Comparison of ENCODE assay signal across 13 cellular contexts in genomic region chr5:73370620-73371583, GRCh38.
DNase-seq lines count a peak whose midpoint lies in the region; ATAC-seq, FAIRE-seq and TF ChIP-seq lines count a peak whose summit lies in the region.
"Had no signal": no experiment of that assay in that cellular context is flagged by ENCODE, and none has a peak within 500 bp of the region (broad histone marks: within the 10 kb centered on the region; RNA-seq: fewer than 3 reads in every experiment).

No MANE protein-coding gene starts in this region.

- peak overlapping the region; percentile 76 for H3K4me2 ChIP-seq in endothelial cell of umbilical vein (ENCODE audit: insufficient read depth, low read length)

- DNase-seq in ELF-1 (ENCODE audit: low read depth, low spot score) (peak; percentile 50), endothelial cell of umbilical vein (ENCODE audit: low read depth, low spot score) (peak; percentile 97), nephron progenitor cell (no peak), GDM1 (lab: John Stamatoyannopoulos, UW) (no peak), heart right ventricle (no peak), NCI-H1694 treated with DMSO at 0.1 percent for 48 hours (lab: John Stamatoyannopoulos, UW) (no peak), DMS53 treated with DMSO at 0.1 percent for 48 hours (lab: John Stamatoyannopoulos, UW; ENCODE audit: unreplicated experiment) (no peak)
- DNase-seq: activated B cell treated with CpG ODN at 0.5 μM for 24 hours, KG1, NCI-H774 had no signal

- peak; percentile 94 for FAIRE-seq in endothelial cell of umbilical vein (lab: Jason Lieb, UNC)

- peaks cover 48% of the 10 kb centered on the region for H3K4me1 Mint-ChIP-seq in nephron progenitor cell
- H3K4me1 Mint-ChIP-seq: activated B cell treated with CpG ODN at 0.5 μM for 24 hours had no signal

- H3K79me2 ChIP-seq in endothelial cell of umbilical vein (ENCODE audit: control insufficient read depth, insufficient read depth, low read length), result no peaks in the 10 kb centered on the region

- WGBS in heart right ventricle, 2 donors, result 42 to 50% methylated on average over 12 of the region's 12 CpGs

- no peaks in the 10 kb centered on the region for H3K36me3 Mint-ChIP-seq in nephron progenitor cell (ENCODE audit: low read depth)
- H3K36me3 Mint-ChIP-seq: activated naive CD8-positive, alpha-beta T cell had no signal

- H3K36me3 ChIP-seq in endothelial cell of umbilical vein (ENCODE audit: control insufficient read depth in 2 of 2, extremely low read depth in 1 of 2, insufficient read depth in 2 of 2, low read length in 2 of 2) (no peaks in the 10 kb centered on the region), heart right ventricle (no peaks in the 10 kb centered on the region)
- H3K36me3 ChIP-seq: tibial nerve had no signal

- no peak for ATAC-seq in heart right ventricle

- H3K27ac ChIP-seq in endothelial cell of umbilical vein (ENCODE audit: insufficient read depth, low read depth, low read length), result peak overlapping the region; percentile 86
- no peak overlapping the region for H3K27ac ChIP-seq in heart right ventricle
- H3K27ac ChIP-seq: tibial nerve had no signal

- no peak for TF ChIP-seq CTCF in endothelial cell of umbilical vein (IDR thresholded peaks at IDR 0.05; ENCODE audit: extremely low read depth in 1 of 2, insufficient read depth in 1 of 2, low read depth in 1 of 2, low read length in 2 of 2)
- TF ChIP-seq CTCF in nephron progenitor cell (IDR thresholded peaks at IDR 0.05), result no peak
- TF ChIP-seq CTCF in heart right ventricle (IDR thresholded peaks at IDR 0.05), result no peak

- peak overlapping the region; percentile 38 for H3K4me3 Mint-ChIP-seq in nephron progenitor cell
- H3K4me3 Mint-ChIP-seq: activated B cell treated with CpG ODN at 0.5 μM for 24 hours; activated naive CD8-positive, alpha-beta T cell had no signal

- H3K9me3 ChIP-seq in endothelial cell of umbilical vein (replicated peaks; ENCODE audit: control insufficient read depth, insufficient read depth, low read length) (no peaks in the 10 kb centered on the region), heart right ventricle (no peaks in the 10 kb centered on the region)
- H3K9me3 ChIP-seq: tibial nerve had no signal

- CTCF ChIA-PET in endothelial cell of umbilical vein (lab: Charles Lee), result interaction anchor here (1.0 kb wide), 1 partner anchor 154 kb away, joined by 3 read pairs; no protein-coding TSS in a partner anchor

- H3K4me3 ChIP-seq in endothelial cell of umbilical vein (replicated peaks in 1 of 3; ENCODE audit: insufficient read depth in 1 of 3, low read depth in 1 of 3, low read length in 3 of 3) (peak overlapping the region in 1 of 3 experiments; percentile 0), heart right ventricle (no peak overlapping the region)
- H3K4me3 ChIP-seq: tibial nerve had no signal

- peaks cover 4% of the 10 kb centered on the region for H3K9me3 Mint-ChIP-seq in nephron progenitor cell
- H3K9me3 Mint-ChIP-seq: activated B cell treated with CpG ODN at 0.5 μM for 24 hours had no signal

- TSS peak; percentile 90 for BruUV-seq in endothelial cell of umbilical vein (replicated peaks; lab: Mats Ljungman, UMichigan)

- peak overlapping the region; percentile 17 for H3K27ac Mint-ChIP-seq in nephron progenitor cell
- H3K27ac Mint-ChIP-seq: activated B cell treated with CpG ODN at 0.5 μM for 24 hours; activated naive CD8-positive, alpha-beta T cell had no signal

- TF ChIP-seq POLR2A in endothelial cell of umbilical vein (IDR thresholded peaks at IDR 0.05; ENCODE audit: low read depth, low read length), result peak; percentile 69

- peaks cover 3% of the 10 kb centered on the region for H3K27me3 Mint-ChIP-seq in nephron progenitor cell (ENCODE audit: low read depth, poor library complexity)

- peak overlapping the region; percentile 61 for H3K9ac ChIP-seq in endothelial cell of umbilical vein (replicated peaks; ENCODE audit: extremely low read depth, insufficient read depth, low read length)

- dilution Hi-C loops in endothelial cell of umbilical vein (cut with MboI; ENCODE audit: extremely low pct_ligation_motif_present, low sequenced_read_pairs), result no loop called here

- POLR2A ChIA-PET in endothelial cell of umbilical vein (lab: Charles Lee), result no interaction called here

- H3K27me3 ChIP-seq in endothelial cell of umbilical vein (ENCODE audit: control insufficient read depth in 2 of 2, insufficient read depth in 2 of 2, low read length in 2 of 2), result no peaks in the 10 kb centered on the region
- H3K27me3 ChIP-seq in heart right ventricle, result peaks cover 0 to 85% (median 64%) of the 10 kb centered on the region in 7 donors
- H3K27me3 ChIP-seq: tibial nerve had no signal

- intact Hi-C loops in endothelial cell of umbilical vein (cut with micrococcal nuclease), result loop anchor here (1.0 to 2.0 kb wide), 4 partner anchors 68 to 154 kb away; partner anchors contain the start of gene FOXD1
- intact Hi-C loops in heart right ventricle (cut with DNase I), result no loop called here

- H3K9me1 ChIP-seq in endothelial cell of umbilical vein (replicated peaks; ENCODE audit: control insufficient read depth, extremely low read depth, insufficient read depth, low read length), result no peaks in the 10 kb centered on the region

- no peak overlapping the region for H2AFZ ChIP-seq in endothelial cell of umbilical vein (ENCODE audit: low read depth, low read length)

- H3K4me1 ChIP-seq in endothelial cell of umbilical vein (ENCODE audit: control insufficient read depth, extremely low read depth, insufficient read depth, low read length) (peaks cover 33% of the 10 kb centered on the region), heart right ventricle (no peaks in the 10 kb centered on the region)

- H4K20me1 ChIP-seq in endothelial cell of umbilical vein (replicated peaks; ENCODE audit: control insufficient read depth, extremely low read depth, insufficient read depth, low read length), result no peaks in the 10 kb centered on the region

TF ChIP-seq in PFSK-1, 5 proteins besides CTCF, POLR2A, EP300 and RAD21 (continues in another document):
- TF ChIP-seq, protein P1, sequence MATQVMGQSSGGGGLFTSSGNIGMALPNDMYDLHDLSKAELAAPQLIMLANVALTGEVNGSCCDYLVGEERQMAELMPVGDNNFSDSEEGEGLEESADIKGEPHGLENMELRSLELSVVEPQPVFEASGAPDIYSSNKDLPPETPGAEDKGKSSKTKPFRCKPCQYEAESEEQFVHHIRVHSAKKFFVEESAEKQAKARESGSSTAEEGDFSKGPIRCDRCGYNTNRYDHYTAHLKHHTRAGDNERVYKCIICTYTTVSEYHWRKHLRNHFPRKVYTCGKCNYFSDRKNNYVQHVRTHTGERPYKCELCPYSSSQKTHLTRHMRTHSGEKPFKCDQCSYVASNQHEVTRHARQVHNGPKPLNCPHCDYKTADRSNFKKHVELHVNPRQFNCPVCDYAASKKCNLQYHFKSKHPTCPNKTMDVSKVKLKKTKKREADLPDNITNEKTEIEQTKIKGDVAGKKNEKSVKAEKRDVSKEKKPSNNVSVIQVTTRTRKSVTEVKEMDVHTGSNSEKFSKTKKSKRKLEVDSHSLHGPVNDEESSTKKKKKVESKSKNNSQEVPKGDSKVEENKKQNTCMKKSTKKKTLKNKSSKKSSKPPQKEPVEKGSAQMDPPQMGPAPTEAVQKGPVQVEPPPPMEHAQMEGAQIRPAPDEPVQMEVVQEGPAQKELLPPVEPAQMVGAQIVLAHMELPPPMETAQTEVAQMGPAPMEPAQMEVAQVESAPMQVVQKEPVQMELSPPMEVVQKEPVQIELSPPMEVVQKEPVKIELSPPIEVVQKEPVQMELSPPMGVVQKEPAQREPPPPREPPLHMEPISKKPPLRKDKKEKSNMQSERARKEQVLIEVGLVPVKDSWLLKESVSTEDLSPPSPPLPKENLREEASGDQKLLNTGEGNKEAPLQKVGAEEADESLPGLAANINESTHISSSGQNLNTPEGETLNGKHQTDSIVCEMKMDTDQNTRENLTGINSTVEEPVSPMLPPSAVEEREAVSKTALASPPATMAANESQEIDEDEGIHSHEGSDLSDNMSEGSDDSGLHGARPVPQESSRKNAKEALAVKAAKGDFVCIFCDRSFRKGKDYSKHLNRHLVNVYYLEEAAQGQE (IDR thresholded peaks at IDR 0.05; ENCODE audit: insufficient read depth in 1 of 2, low read depth in 2 of 2, low read length in 2 of 2), result peak in 1 of 2 experiments; percentile 70; a peak in 2 of 4 replicates
- no peak for TF ChIP-seq POLR2AphosphoS5 (IDR thresholded peaks at IDR 0.05; ENCODE audit: low read depth, low read length)
- TF ChIP-seq SIN3A (IDR thresholded peaks at IDR 0.05; ENCODE audit: borderline replicate concordance, insufficient read depth, low read length), result no peak

TF ChIP-seq in endothelial cell of umbilical vein, 7 proteins besides CTCF, POLR2A, EP300 and RAD21:
- TF ChIP-seq FOS (IDR thresholded peaks at IDR 0.05; ENCODE audit: borderline replicate concordance, insufficient read depth, low read length) (peak; percentile 99), MAX (IDR thresholded peaks at IDR 0.05; ENCODE audit: insufficient read depth, insufficient read length) (no peak), MYC (IDR thresholded peaks at IDR 0.05; ENCODE audit: low read depth, low read length) (no peak), EZH2 (IDR thresholded peaks at IDR 0.05; ENCODE audit: borderline replicate concordance, low read depth, low read length, severe bottlenecking) (no peak), POLR2AphosphoS5 (IDR thresholded peaks at IDR 0.05; ENCODE audit: insufficient read depth, low read depth, low read length) (peak; percentile 97), JUN (IDR thresholded peaks at IDR 0.05; ENCODE audit: borderline replicate concordance, insufficient read depth, insufficient read length, low read depth) (peak; percentile 98), GATA2 (IDR thresholded peaks at IDR 0.05; ENCODE audit: insufficient read depth, insufficient read length, low read depth, low read length) (peak; percentile 99)

Comparison
In these comparisons a context has a peak if more than half of its experiments do, and no peak if none do; other contexts are left out.
1. DNase-seq: peak in ELF-1 (single experiment) and endothelial cell of umbilical vein (single experiment); none in nephron progenitor cell (single experiment), GDM1 (single experiment), heart right ventricle (0 of 2), NCI-H1694 treated with DMSO at 0.1 percent for 48 hours (single experiment) and DMS53 treated with DMSO at 0.1 percent for 48 hours (single experiment).